Comparison of ENCODE assay signal across 8 cellular contexts in the genomic region with DNA sequence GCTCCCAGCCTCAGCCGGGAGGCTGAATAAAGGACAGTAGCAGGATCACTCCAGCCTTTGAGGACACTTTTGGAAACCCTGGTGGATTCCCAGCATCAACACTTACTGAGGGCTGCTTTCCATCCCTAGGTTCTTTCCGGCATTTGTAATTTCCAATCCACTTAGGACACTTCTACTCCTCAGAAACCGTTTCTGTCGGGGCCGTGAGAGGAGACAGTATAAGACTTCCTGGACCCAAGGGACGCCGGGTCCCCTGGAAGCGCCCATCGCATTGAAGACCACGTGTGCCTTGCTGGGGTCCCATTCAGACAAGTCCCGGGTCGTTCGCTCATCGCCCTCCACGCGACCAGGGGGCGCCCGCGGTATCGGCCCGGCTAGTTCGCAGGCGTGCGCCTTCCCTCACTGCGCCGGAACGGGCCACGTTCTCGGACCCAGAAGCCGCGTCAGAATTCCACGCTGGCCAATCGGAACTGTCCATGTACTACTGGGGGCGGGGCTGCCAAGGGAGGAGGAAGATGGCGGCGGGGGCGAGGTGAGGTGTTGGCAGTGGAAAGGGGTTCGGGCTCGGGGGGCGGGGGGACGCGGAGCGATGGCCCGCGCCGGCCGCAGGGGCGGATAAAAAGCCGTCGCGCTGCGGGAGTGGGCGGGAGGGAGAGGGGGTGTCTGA. TPM values are rescaled to one million over a fixed set of nuclear protein-coding genes. Genes with fewer than 3 reads are reported as not detected.
DNase-seq lines count a peak whose midpoint lies in the region; ATAC-seq and TF ChIP-seq lines count a peak whose summit lies in the region.

A gene (plus strand): TSS at position 479 of the 667 bp plus-strand sequence. CDS start 202 bp downstream, outside the sequence.

- peak within 1 kb of the TSS; percentile 78 for H3K27ac ChIP-seq in upper lobe of right lung

- no peaks in the 10 kb centered on the region for H3K36me3 ChIP-seq in upper lobe of right lung

- no peaks in the 10 kb centered on the region for H3K9me3 Mint-ChIP-seq in T-helper 1 cell treated with Interleukin-12 subunit alpha and Interleukin-12 subunit beta and Interleukin-4 antibody, amounts not matched to agents 30 μg/mL and 1 μg/mL, for 36 hours
- H3K9me3 Mint-ChIP-seq in progenitor cell of endocrine pancreas (ENCODE audit: low read depth): no peaks in the 10 kb centered on the region

- H3K4me1 Mint-ChIP-seq in T-helper 1 cell treated with Interleukin-12 subunit alpha and Interleukin-12 subunit beta and Interleukin-4 antibody, amounts not matched to agents 30 μg/mL and 1 μg/mL, for 36 hours (ENCODE audit: low read depth): peaks cover 33% of the 10 kb centered on the region
- peaks cover 18% of the 10 kb centered on the region for H3K4me1 Mint-ChIP-seq in progenitor cell of endocrine pancreas (ENCODE audit: low read depth)

- H3K4me3 ChIP-seq in upper lobe of right lung: peak within 1 kb of the TSS; percentile 66

- no peaks in the 10 kb centered on the region for H3K27me3 Mint-ChIP-seq in T-helper 1 cell treated with Interleukin-12 subunit alpha and Interleukin-12 subunit beta and Interleukin-4 antibody, amounts not matched to agents 30 μg/mL and 1 μg/mL, for 36 hours (ENCODE audit: low read depth)
- H3K27me3 Mint-ChIP-seq in progenitor cell of endocrine pancreas: no peaks in the 10 kb centered on the region

- H3K27ac Mint-ChIP-seq in T-helper 1 cell treated with Interleukin-12 subunit alpha and Interleukin-12 subunit beta and Interleukin-4 antibody, amounts not matched to agents 30 μg/mL and 1 μg/mL, for 36 hours: peak within 1 kb of the TSS; percentile 95
- peak within 1 kb of the TSS; percentile 92 for H3K27ac Mint-ChIP-seq in progenitor cell of endocrine pancreas

- TF ChIP-seq CTCF in progenitor cell of endocrine pancreas (IDR thresholded peaks at IDR 0.05; ENCODE audit: unreplicated experiment) (peak; percentile 87), upper lobe of right lung (IDR thresholded peaks at IDR 0.05) (peak; percentile 78)

- peak; percentile 44 for TF ChIP-seq POLR2A in GM15510 (IDR thresholded peaks at IDR 0.05; ENCODE audit: borderline replicate concordance, extremely low read depth, insufficient read length)

- ATAC-seq in HG02943 (IDR thresholded peaks at IDR 0.05; ENCODE audit: low read depth, unreplicated experiment) (peak; percentile 99), left cardiac atrium (peak; percentile 100), upper lobe of right lung (peak; percentile 99)

- H3K9me3 ChIP-seq in upper lobe of right lung: no peaks in the 10 kb centered on the region

- no peaks in the 10 kb centered on the region for H3K27me3 ChIP-seq in upper lobe of right lung

- peak; percentile 84 for DNase-seq in NCI-H1694 treated with DMSO at 0.1 percent for 48 hours (lab: John Stamatoyannopoulos, UW)
- DNase-seq in amniotic epithelial cell (ENCODE audit: low read depth): peak; percentile 94
- DNase-seq in left cardiac atrium: peak; percentile 98
- DNase-seq in progenitor cell of endocrine pancreas (ENCODE audit: low spot score, unreplicated experiment): peak; percentile 97
- DNase-seq in upper lobe of right lung: peak; percentile 98

- H3K36me3 Mint-ChIP-seq in T-helper 1 cell treated with Interleukin-12 subunit alpha and Interleukin-12 subunit beta and Interleukin-4 antibody, amounts not matched to agents 30 μg/mL and 1 μg/mL, for 36 hours (ENCODE audit: low read depth): peaks cover 19% of the 10 kb centered on the region
- peaks cover 4% of the 10 kb centered on the region for H3K36me3 Mint-ChIP-seq in progenitor cell of endocrine pancreas (ENCODE audit: insufficient read depth)

- intact Hi-C loops in left cardiac atrium (cut with DNase I): no loop called here
- intact Hi-C loops in upper lobe of right lung (cut with DNase I): no loop called here

- peaks cover 24% of the 10 kb centered on the region for H3K4me1 ChIP-seq in upper lobe of right lung

- H3K4me3 Mint-ChIP-seq in T-helper 1 cell treated with Interleukin-12 subunit alpha and Interleukin-12 subunit beta and Interleukin-4 antibody, amounts not matched to agents 30 μg/mL and 1 μg/mL, for 36 hours: peak within 1 kb of the TSS; percentile 90
- peak within 1 kb of the TSS; percentile 84 for H3K4me3 Mint-ChIP-seq in progenitor cell of endocrine pancreas (ENCODE audit: low read depth)

RNA-seq across cellular contexts. Expression of the gene that starts here (rescaled TPM):
- total RNA-seq in left cardiac atrium: 10 to 100 TPM; 15.8 to 24.5 TPM
- 29.7 and 31.9 TPM in 2 replicates for total RNA-seq in progenitor cell of endocrine pancreas
- total RNA-seq in upper lobe of right lung: 43.4 TPM

Comparison
In these comparisons a context has a peak if more than half of its experiments do, and no peak if none do; other contexts are left out.
1. Peak in every context shown above with its lines: DNase-seq, ATAC-seq, H3K4me3 ChIP-seq and H3K27ac ChIP-seq.